14 cellular contexts compared by ENCODE assay signal in the genomic region with DNA sequence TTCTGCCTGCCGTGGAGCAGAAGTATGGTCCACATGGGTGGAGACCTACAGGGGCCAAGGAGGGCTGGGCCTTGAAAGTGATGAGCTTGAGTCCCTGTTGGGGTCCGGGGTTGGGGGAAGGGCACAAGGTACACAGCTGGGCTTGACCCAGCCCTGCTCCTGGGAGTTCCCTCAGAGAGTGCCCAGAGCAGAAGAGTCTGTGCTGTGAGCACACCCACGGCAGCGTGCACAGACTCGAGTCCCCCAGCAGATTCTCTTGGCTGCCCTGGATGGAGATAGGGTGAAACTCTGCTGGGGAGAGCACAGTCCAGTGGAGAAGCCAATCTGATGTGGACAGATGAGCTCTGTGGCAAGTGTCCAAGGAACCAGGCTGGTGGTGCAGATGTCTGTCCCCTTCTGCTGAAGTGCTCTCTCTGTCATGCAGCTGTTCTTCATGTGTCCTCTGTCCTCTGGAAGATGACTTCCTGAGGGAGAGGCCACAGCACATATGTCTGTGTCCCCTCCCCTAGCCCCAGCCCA. TPM values are rescaled to one million over a fixed set of nuclear protein-coding genes. Genes with fewer than 3 reads are reported as not detected.
A peak's percentile ranks its signal among the peaks of the same experiment; 100 is the strongest.
DNase-seq lines count a peak whose midpoint lies in the region; ATAC-seq and TF ChIP-seq lines count a peak whose summit lies in the region.
"Had no signal": no experiment of that assay in that cellular context is flagged by ENCODE, and none has a peak within 500 bp of the region (broad histone marks: within the 10 kb centered on the region; RNA-seq: fewer than 3 reads in every experiment).

No MANE protein-coding gene starts in this region.

- no peaks in the 10 kb centered on the region for H3K27me3 ChIP-seq in spleen (replicated peaks in 1 of 7)
- H3K27me3 ChIP-seq: brain microvascular endothelial cell, Peyer's patch, vagina had no signal

- H3K36me3 ChIP-seq in spleen: peaks cover 0 to 15% (median 0%) of the 10 kb centered on the region in 6 donors
- H3K36me3 ChIP-seq: brain microvascular endothelial cell, Peyer's patch, prostate gland, vagina had no signal

- no peaks in the 10 kb centered on the region for H3K9me3 Mint-ChIP-seq in activated naive CD4-positive, alpha-beta T cell treated with anti-CD3 and anti-CD28 coated beads, Interleukin-2, amount 10 ng/mL, durations not matched to agents 7 days and 5 days
- H3K9me3 Mint-ChIP-seq in activated T-helper 17 cell treated with anti-CD3 and anti-CD28 coated beads, Interleukin-2, amount 50 U/mL, for 72 hours: no peaks in the 10 kb centered on the region
- H3K9me3 Mint-ChIP-seq in WTC11: no peaks in the 10 kb centered on the region
- H3K9me3 Mint-ChIP-seq: GM23338 had no signal

- peak overlapping the region in 4 of 8 donors; percentile 60 to 83 (median 66) for H3K27ac ChIP-seq in spleen
- H3K27ac ChIP-seq: brain microvascular endothelial cell, prostate gland, vagina had no signal

- H3K27ac Mint-ChIP-seq in activated naive CD4-positive, alpha-beta T cell treated with anti-CD3 and anti-CD28 coated beads, Interleukin-2, amount 10 ng/mL, durations not matched to agents 7 days and 5 days: peak overlapping the region; percentile 90
- H3K27ac Mint-ChIP-seq in activated T-helper 17 cell treated with anti-CD3 and anti-CD28 coated beads, Interleukin-2, amount 50 U/mL, for 72 hours: peak overlapping the region; percentile 90
- no peak overlapping the region for H3K27ac Mint-ChIP-seq in WTC11
- H3K27ac Mint-ChIP-seq: GM23338 had no signal

- TF ChIP-seq POLR2A in spleen (IDR thresholded peaks at IDR 0.05): no peak

- H3K27me3 Mint-ChIP-seq in activated naive CD4-positive, alpha-beta T cell treated with anti-CD3 and anti-CD28 coated beads, Interleukin-2, amount 10 ng/mL, durations not matched to agents 7 days and 5 days: no peaks in the 10 kb centered on the region
- no peaks in the 10 kb centered on the region for H3K27me3 Mint-ChIP-seq in activated T-helper 17 cell treated with anti-CD3 and anti-CD28 coated beads, Interleukin-2, amount 50 U/mL, for 72 hours
- H3K27me3 Mint-ChIP-seq in WTC11 (ENCODE audit: low read depth): no peaks in the 10 kb centered on the region

- peaks cover 50% of the 10 kb centered on the region for H3K36me3 Mint-ChIP-seq in activated naive CD4-positive, alpha-beta T cell treated with anti-CD3 and anti-CD28 coated beads, Interleukin-2, amount 10 ng/mL, durations not matched to agents 7 days and 5 days
- H3K36me3 Mint-ChIP-seq in activated T-helper 17 cell treated with anti-CD3 and anti-CD28 coated beads, Interleukin-2, amount 50 U/mL, for 72 hours (ENCODE audit: low read depth): peaks cover 13% of the 10 kb centered on the region
- peaks cover 6% of the 10 kb centered on the region; the same call in 1 of the 2 replicates for H3K36me3 Mint-ChIP-seq in WTC11

- ATAC-seq in activated T-helper 17 cell treated with anti-CD3 and anti-CD28 coated beads, Interleukin-2, amount 50 U/mL, for 72 hours (replicated peaks): no peak
- ATAC-seq in WTC11 (no peak), GM21737 (IDR thresholded peaks at IDR 0.05; ENCODE audit: unreplicated experiment) (no peak)
- ATAC-seq: GM23338 had no signal

- POLR2A ChIA-PET in WTC11 (lab: Charles Lee): no interaction called here

- peaks cover 5 to 100% (median 81%) of the 10 kb centered on the region in 6 donors for H3K4me1 ChIP-seq in spleen
- H3K4me1 ChIP-seq: prostate gland had no signal

- H3K4me3 Mint-ChIP-seq in activated naive CD4-positive, alpha-beta T cell treated with anti-CD3 and anti-CD28 coated beads, Interleukin-2, amount 10 ng/mL, durations not matched to agents 7 days and 5 days: peak overlapping the region; percentile 45
- H3K4me3 Mint-ChIP-seq in activated T-helper 17 cell treated with anti-CD3 and anti-CD28 coated beads, Interleukin-2, amount 50 U/mL, for 72 hours: peak overlapping the region; percentile 53
- no peak overlapping the region for H3K4me3 Mint-ChIP-seq in WTC11
- H3K4me3 Mint-ChIP-seq: GM23338 had no signal

- WGBS in spleen, 5 donors: 84 to 93% (median 86%) methylated on average over 2 to 5 of the region's 5 CpGs

- no peak for DNase-seq in activated naive CD4-positive, alpha-beta T cell treated with anti-CD3 and anti-CD28 coated beads, Interleukin-2, amount 10 ng/mL, durations not matched to agents 7 days and 5 days
- no peak for DNase-seq in activated naive CD4-positive, alpha-beta T cell (lab: John Stamatoyannopoulos, UW)
- DNase-seq in NCI-H446 treated with DMSO at 0.1 percent for 48 hours (lab: John Stamatoyannopoulos, UW) (peak; percentile 12), spleen (peak; percentile 60), KBM-7 (no peak), WTC11 (ENCODE audit: low spot score) (no peak)
- DNase-seq: brain microvascular endothelial cell, NCI-H345 had no signal

- CTCF ChIA-PET in activated naive CD4-positive, alpha-beta T cell treated with anti-CD3 and anti-CD28 coated beads, Interleukin-2, amount 10 ng/mL, durations not matched to agents 7 days and 5 days (lab: Charles Lee): interaction anchor here (1.1 to 1.4 kb wide), 3 partner anchors 15 to 60 kb away, joined by 3 to 4 read pairs (median 3); no protein-coding TSS in a partner anchor
- CTCF ChIA-PET in WTC11 (lab: Charles Lee): interaction anchor here (0.9 to 2.9 kb wide), 2 partner anchors 16 to 97 kb away, joined by 4 to 9 read pairs; no protein-coding TSS in a partner anchor

- in situ Hi-C loops in KBM-7 (cut with MboI; ENCODE audit: low pct_unique_long_range_greater_than_20kb, low sequenced_read_pairs): no loop called here

- intact Hi-C loops in spleen (cut with DNase I; ENCODE audit: low total_unique reads): no loop called here

- peaks cover 98% of the 10 kb centered on the region for H3K4me1 Mint-ChIP-seq in activated naive CD4-positive, alpha-beta T cell treated with anti-CD3 and anti-CD28 coated beads, Interleukin-2, amount 10 ng/mL, durations not matched to agents 7 days and 5 days
- peaks cover 58% of the 10 kb centered on the region for H3K4me1 Mint-ChIP-seq in activated T-helper 17 cell treated with anti-CD3 and anti-CD28 coated beads, Interleukin-2, amount 50 U/mL, for 72 hours
- H3K4me1 Mint-ChIP-seq in WTC11: peaks cover 29% of the 10 kb centered on the region

- TF ChIP-seq CTCF in spleen (IDR thresholded peaks at IDR 0.05 in 8 of 11, conservative IDR thresholded peaks at IDR 0.05 in 3 of 11) (no peak), WTC11 (IDR thresholded peaks at IDR 0.05) (no peak)

- H3K4me3 ChIP-seq in spleen: no peak overlapping the region
- H3K4me3 ChIP-seq: GM23338, Peyer's patch, prostate gland, vagina had no signal

- H3K9me3 ChIP-seq in spleen: no peaks in the 10 kb centered on the region
- H3K9me3 ChIP-seq: Peyer's patch, prostate gland, vagina had no signal

TF ChIP-seq in WTC11, 78 proteins besides CTCF, POLR2A, EP300 and RAD21 (continues in another document):
- TF ChIP-seq NR3C1 (CRISPR knock-in tag; conservative IDR thresholded peaks at IDR 0.05; ENCODE audit: low read depth) (no peak), ERG (CRISPR knock-in tag; IDR thresholded peaks at IDR 0.05) (no peak), PRRX2 (CRISPR knock-in tag; IDR thresholded peaks at IDR 0.05) (no peak), EMX1 (CRISPR knock-in tag; IDR thresholded peaks at IDR 0.05) (no peak), ZNF219 (CRISPR knock-in tag; IDR thresholded peaks at IDR 0.05; ENCODE audit: borderline replicate concordance) (no peak), NR1H2 (CRISPR knock-in tag; IDR thresholded peaks at IDR 0.05) (no peak), KAT7 (CRISPR knock-in tag; IDR thresholded peaks at IDR 0.05; ENCODE audit: borderline replicate concordance) (no peak), NFE2L1 (CRISPR knock-in tag; IDR thresholded peaks at IDR 0.05) (no peak), FOXP1 (CRISPR knock-in tag; IDR thresholded peaks at IDR 0.05; ENCODE audit: borderline replicate concordance) (no peak), GTF2I (CRISPR knock-in tag; conservative IDR thresholded peaks at IDR 0.05) (no peak), SMAD4 (CRISPR knock-in tag; IDR thresholded peaks at IDR 0.05) (no peak), SMAD3 (CRISPR knock-in tag; IDR thresholded peaks at IDR 0.05; ENCODE audit: borderline replicate concordance) (no peak)

RNA-seq across cellular contexts. Expression of gene INPP4A, which starts 27.5 kb away (rescaled TPM):
- 10 to 100 TPM; 66.4 to 74.8 TPM for total RNA-seq in activated T-helper 17 cell treated with anti-CD3 and anti-CD28 coated beads, Interleukin-2, amount 50 U/mL, for 72 hours
- total RNA-seq in spleen (100 to 1,000 TPM in 1 of 7 donors, 10 to 100 TPM in 6; 55.1 to 102 (median 76.5) TPM), WTC11 (2021) (31.7 to 38.3 TPM (median 33.4 TPM) in 3 replicates)
- polyA plus RNA-seq in spleen: 1 to 10 TPM; 6.4 to 9.7 (median 7.1) TPM

Comparison
In these comparisons a context has a peak if more than half of its experiments do, and no peak if none do; other contexts are left out.
1. DNase-seq: peak in NCI-H446 treated with DMSO at 0.1 percent for 48 hours (single experiment) and spleen (single experiment); none in activated naive CD4-positive, alpha-beta T cell treated with anti-CD3 and anti-CD28 coated beads, Interleukin-2, amount 10 ng/mL, durations not matched to agents 7 days and 5 days (single experiment), activated naive CD4-positive, alpha-beta T cell (0 of 4), KBM-7 (single experiment) and WTC11 (single experiment).